8 cellular contexts compared by ENCODE assay signal in the genomic region with DNA sequence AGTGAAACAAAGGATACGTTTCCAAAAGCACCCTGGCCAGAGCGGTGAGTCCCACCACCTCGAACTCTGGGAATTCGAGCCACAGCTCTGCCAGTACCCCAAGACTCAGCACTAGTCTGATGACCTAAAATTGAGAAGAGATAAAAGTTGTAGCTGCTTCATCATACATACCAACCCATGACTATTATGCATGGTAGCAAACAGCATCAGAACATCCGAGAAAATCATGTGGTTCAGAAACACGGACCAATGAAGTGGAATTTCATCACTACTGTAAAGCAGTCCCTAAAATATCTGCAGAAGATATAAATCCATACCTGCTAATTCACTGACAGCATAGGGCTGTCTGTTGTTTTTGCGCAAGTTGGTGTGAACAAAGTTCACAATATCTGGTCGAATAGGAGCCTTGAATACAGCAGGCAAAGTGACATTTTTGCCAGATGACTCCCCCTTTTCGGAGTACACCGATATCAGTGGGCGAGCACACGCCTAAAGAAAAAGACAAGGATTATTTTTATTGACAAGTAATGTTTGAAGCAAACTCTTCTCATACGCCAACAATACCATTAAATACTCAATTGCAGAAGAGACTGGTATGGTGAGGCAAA. TPM values are rescaled to one million over a fixed set of nuclear protein-coding genes. Genes with fewer than 3 reads are reported as not detected.
DNase-seq lines count a peak whose midpoint lies in the region; ATAC-seq and TF ChIP-seq lines count a peak whose summit lies in the region.
"Not testable (repeated sequence)": the region's sequence is repeated elsewhere in the genome, so short reads cannot be mapped to it uniquely, and the experiment has no call there.

No MANE protein-coding gene starts in this region.

- not testable (repeated sequence) for BruUV-seq in PC-9 (replicated peaks; lab: Mats Ljungman, UMichigan)

- H3K9me2 ChIP-seq in GM23338 (ENCODE audit: insufficient read depth); PC-9 (ENCODE audit: insufficient read depth): not testable (repeated sequence)

- H3K36me3 Mint-ChIP-seq in GM23338 (ENCODE audit: low read depth): peaks cover 66% of the 10 kb centered on the region
- H3K36me3 Mint-ChIP-seq in activated T-cell treated with anti-CD3 and anti-CD28 coated beads, Interleukin-2, amount 50 U/mL, for 4 hours (ENCODE audit: insufficient read depth): peaks cover 58% of the 10 kb centered on the region

- H3K36me3 ChIP-seq in GM23338 (ENCODE audit: insufficient read depth): peaks cover 59% of the 10 kb centered on the region
- H3K36me3 ChIP-seq in PC-9 (ENCODE audit: low read depth): peaks cover 45% of the 10 kb centered on the region
- H3K36me3 ChIP-seq in colonic mucosa: peaks cover 17% of the 10 kb centered on the region
- H3K36me3 ChIP-seq in left ventricle myocardium inferior: peaks cover 53% of the 10 kb centered on the region
- H3K36me3 ChIP-seq in muscle layer of duodenum (ENCODE audit: control insufficient read depth in 1 of 2, insufficient read depth in 2 of 2, low read length in 2 of 2): peaks cover 48 to 50% of the 10 kb centered on the region in 2 donors
- H3K36me3 ChIP-seq in smooth muscle cell (ENCODE audit: low read depth): peaks cover 30% of the 10 kb centered on the region

- not testable (repeated sequence) for H3K27ac ChIP-seq in AG04450 (ENCODE audit: low read depth, low read length); colonic mucosa
- H3K27ac ChIP-seq in GM23338 (ENCODE audit: low read depth) (peak overlapping the region; percentile 81), PC-9 (peak overlapping the region; percentile 91), left ventricle myocardium inferior (replicated peaks) (peak overlapping the region; percentile 92), muscle layer of duodenum (ENCODE audit: low read length) (peak overlapping the region; percentile 99), smooth muscle cell (ENCODE audit: low read depth) (peak overlapping the region; percentile 99)

- not testable (repeated sequence) for H3K9me3 Mint-ChIP-seq in GM23338; activated T-cell treated with anti-CD3 and anti-CD28 coated beads, Interleukin-2, amount 50 U/mL, for 4 hours

- H3K4me3 ChIP-seq in AG04450 (ENCODE audit: low read depth, low read length) (peak overlapping the region; percentile 97), GM23338 (peak overlapping the region; percentile 100), PC-9 (peak overlapping the region; percentile 100), colonic mucosa (peak overlapping the region; percentile 85), left ventricle myocardium inferior (peak overlapping the region; percentile 81), muscle layer of duodenum (ENCODE audit: low read depth in 1 of 2, low read length in 2 of 2) (peak overlapping the region; percentile 97 to 100), smooth muscle cell (peak overlapping the region; percentile 99)

- H3K4me1 ChIP-seq in GM23338 (ENCODE audit: insufficient read depth) (peaks cover 26% of the 10 kb centered on the region), PC-9 (replicated peaks; ENCODE audit: insufficient read depth) (peaks cover 15% of the 10 kb centered on the region), left ventricle myocardium inferior (peaks cover 47% of the 10 kb centered on the region), muscle layer of duodenum (ENCODE audit: control insufficient read depth in 1 of 2, insufficient read depth in 2 of 2, low read length in 2 of 2) (peaks cover 3 to 33% of the 10 kb centered on the region in 2 donors), smooth muscle cell (ENCODE audit: low read depth) (peaks cover 28% of the 10 kb centered on the region)
- not testable (repeated sequence) for H3K4me1 ChIP-seq in colonic mucosa

- intact Hi-C loops in PC-9 (cut with micrococcal nuclease; ENCODE audit: unreplicated experiment): loop anchor here (10.0 kb wide), 1 partner anchor 598 kb away; no protein-coding TSS in a partner anchor
- intact Hi-C loops in colonic mucosa (cut with DNase I); left ventricle myocardium inferior (cut with micrococcal nuclease): not testable (repeated sequence)

- H4K20me1 ChIP-seq in GM23338 (replicated peaks; ENCODE audit: insufficient read depth) (peaks cover 31% of the 10 kb centered on the region), PC-9 (ENCODE audit: insufficient read depth) (peaks cover 56% of the 10 kb centered on the region), smooth muscle cell (ENCODE audit: low read depth) (peaks cover 60% of the 10 kb centered on the region)

- H3K4me3 Mint-ChIP-seq in GM23338: peak overlapping the region; percentile 98
- peak overlapping the region; percentile 93 for H3K4me3 Mint-ChIP-seq in activated T-cell treated with anti-CD3 and anti-CD28 coated beads, Interleukin-2, amount 50 U/mL, for 4 hours

- not testable (repeated sequence) for TF ChIP-seq CTCF in AG04450 (IDR thresholded peaks at IDR 0.05; ENCODE audit: low read depth, low read length); GM23338 (conservative IDR thresholded peaks at IDR 0.05; ENCODE audit: low read depth in 2 of 2); PC-9 (conservative IDR thresholded peaks at IDR 0.05); colonic mucosa (IDR thresholded peaks at IDR 0.05); left ventricle myocardium inferior (IDR thresholded peaks at IDR 0.05; ENCODE audit: borderline replicate concordance); smooth muscle cell (IDR thresholded peaks at IDR 0.05; ENCODE audit: borderline replicate concordance, insufficient read depth, poor library complexity, severe bottlenecking)

- CTCF ChIA-PET in AG04450 (lab: Charles Lee): interaction anchor here (1.7 kb wide), 1 partner anchor 64 kb away, joined by 6 read pairs; no protein-coding TSS in a partner anchor
- CTCF ChIA-PET in PC-9 (lab: Charles Lee): not testable (repeated sequence)

- DNase-seq in AG04450 (ENCODE audit: low read depth, low spot score); GM23338 (ENCODE audit: low spot score); PC-9; activated T-cell treated with anti-CD3 and anti-CD28 coated beads, Interleukin-2, amount 50 U/mL, for 4 hours; colonic mucosa; left ventricle myocardium inferior; smooth muscle cell (lab: John Stamatoyannopoulos, UW; ENCODE audit: unreplicated experiment): not testable (repeated sequence)

- peak overlapping the region; percentile 100 for H3K4me2 ChIP-seq in GM23338
- peak overlapping the region; percentile 85 for H3K4me2 ChIP-seq in PC-9
- peak overlapping the region; percentile 100 for H3K4me2 ChIP-seq in smooth muscle cell

- H3K9ac ChIP-seq in colonic mucosa (ENCODE audit: low read depth in 2 of 2, low read length in 2 of 2): peak overlapping the region in 1 of 2 donors; percentile 94
- H3K9ac ChIP-seq in smooth muscle cell (ENCODE audit: low read depth): peak overlapping the region; percentile 100

- POLR2A ChIA-PET in AG04450 (lab: Yijun Ruan, JAX): not testable (repeated sequence)
- POLR2A ChIA-PET in PC-9 (lab: Charles Lee; ENCODE audit: unreplicated experiment): interaction anchor here (0.6 kb wide), 2 partner anchors 12 to 594 kb away, joined by 3 to 4 read pairs; no protein-coding TSS in a partner anchor

- H3K27me3 ChIP-seq in AG04450 (ENCODE audit: control insufficient read depth, insufficient read depth, low read length); GM23338 (ENCODE audit: insufficient read depth); PC-9 (ENCODE audit: insufficient read depth, low read depth); colonic mucosa; left ventricle myocardium inferior (ENCODE audit: low read depth); muscle layer of duodenum (ENCODE audit: low read depth, low read length); smooth muscle cell (ENCODE audit: low read depth): not testable (repeated sequence)

- not testable (repeated sequence) for H2AFZ ChIP-seq in GM23338; PC-9; smooth muscle cell (ENCODE audit: low read depth)

- H3F3A ChIP-seq in GM23338 (replicated peaks; ENCODE audit: low read depth) (peaks cover 61% of the 10 kb centered on the region), PC-9 (ENCODE audit: insufficient read depth, low read depth) (peaks cover 68% of the 10 kb centered on the region), smooth muscle cell (ENCODE audit: low read depth) (peaks cover 46% of the 10 kb centered on the region)

- peaks cover 68% of the 10 kb centered on the region for H3K79me2 ChIP-seq in GM23338 (replicated peaks; ENCODE audit: insufficient read depth)
- H3K79me2 ChIP-seq in PC-9 (ENCODE audit: low read depth): peaks cover 71% of the 10 kb centered on the region
- peaks cover 71% of the 10 kb centered on the region for H3K79me2 ChIP-seq in smooth muscle cell (ENCODE audit: low read depth)

- not testable (repeated sequence) for H3K9me3 ChIP-seq in AG04450 (ENCODE audit: control insufficient read depth, insufficient read depth, low read length); PC-9 (ENCODE audit: insufficient read depth, low read depth); colonic mucosa; left ventricle myocardium inferior (replicated peaks); muscle layer of duodenum (ENCODE audit: control insufficient read depth in 1 of 2, low read length in 2 of 2); smooth muscle cell (replicated peaks; ENCODE audit: low read depth)

- H3K27me3 Mint-ChIP-seq in GM23338 (ENCODE audit: insufficient read depth, low read depth, poor library complexity); activated T-cell treated with anti-CD3 and anti-CD28 coated beads, Interleukin-2, amount 50 U/mL, for 4 hours (ENCODE audit: low read depth): not testable (repeated sequence)

- peaks cover 24% of the 10 kb centered on the region; the same call in 2 of the 3 replicates for H3K4me1 Mint-ChIP-seq in GM23338
- peaks cover 47% of the 10 kb centered on the region for H3K4me1 Mint-ChIP-seq in activated T-cell treated with anti-CD3 and anti-CD28 coated beads, Interleukin-2, amount 50 U/mL, for 4 hours (ENCODE audit: low read depth)

- 44% methylated on average over 13 of the region's 13 CpGs for whole genome bisulfite sequencing in smooth muscle cell (ENCODE audit: low lambda C conversion rate)

- peak overlapping the region; percentile 92 for H3K27ac Mint-ChIP-seq in GM23338

- not testable (repeated sequence) for ATAC-seq in GM23338; activated T-cell treated with anti-CD3 and anti-CD28 coated beads, Interleukin-2, amount 50 U/mL, for 4 hours

RNA-seq across cellular contexts. Expression of a gene that starts 1.5 kb away (rescaled TPM):
- polyA plus RNA-seq in AG04450 (2011; rRNA removed) (5,001 and 5,274 TPM in 2 replicates), GM23338 (2016; fragmentation: Nextera tagmentation; extraction: Ambion mirVana) (2,989 and 3,203 TPM in 2 replicates), smooth muscle cell (732 and 782 TPM in 2 replicates)
- 3,001 and 3,339 TPM in 2 replicates for polyA minus RNA-seq in AG04450 (2011; rRNA and poly(A)+ RNA removed)
- total RNA-seq in GM23338 (2014; rRNA removed; shearing (Covaris generic)): 4,842 and 6,082 TPM in 2 replicates
- total RNA-seq in PC-9 (2021) (1,859 and 2,320 TPM in 2 replicates), colonic mucosa (1,000 to 10,000 TPM; 1,582 to 1,802 TPM), left ventricle myocardium inferior (1,358 TPM), smooth muscle cell (3,841 and 4,095 TPM in 2 replicates)
- total RNA-seq in activated T-cell treated with anti-CD3 and anti-CD28 coated beads, Interleukin-2, amount 50 U/mL, for 4 hours: 1,000 to 10,000 TPM; 4,816 to 5,229 (median 5,007) TPM

RNA-seq across cellular contexts. Expression of a gene that starts 2.0 kb away (rescaled TPM):
- polyA plus RNA-seq in AG04450 (2011; rRNA removed) (11.2 and 18.1 TPM in 2 replicates), GM23338 (2016; fragmentation: Nextera tagmentation; extraction: Ambion mirVana) (49.5 and 51.0 TPM in 2 replicates), smooth muscle cell (17.7 and 22.5 TPM in 2 replicates)
- polyA minus RNA-seq in AG04450 (2011; rRNA and poly(A)+ RNA removed): 5.1 and 11.6 TPM in 2 replicates
- total RNA-seq in GM23338 (2014; rRNA removed; shearing (Covaris generic)): 61.5 and 64.1 TPM in 2 replicates
- total RNA-seq in PC-9 (2021) (26.3 and 30.3 TPM in 2 replicates), colonic mucosa (10 to 100 TPM in 1 of 2 donors, 1 to 10 TPM in 1; 8.4 to 20.1 TPM), left ventricle myocardium inferior (2.0 TPM), smooth muscle cell (17.9 and 22.5 TPM in 2 replicates)
- total RNA-seq in activated T-cell treated with anti-CD3 and anti-CD28 coated beads, Interleukin-2, amount 50 U/mL, for 4 hours: 10 to 100 TPM; 32.5 to 35.0 (median 32.8) TPM

RNA-seq across cellular contexts. Expression of a gene that starts 5.6 kb away (rescaled TPM):
- polyA plus RNA-seq in AG04450 (2011; rRNA removed) (26.5 and 31.3 TPM in 2 replicates), GM23338 (2016; fragmentation: Nextera tagmentation; extraction: Ambion mirVana) (41.1 and 43.2 TPM in 2 replicates), smooth muscle cell (27.0 TPM in 2 replicates)
- polyA minus RNA-seq in AG04450 (2011; rRNA and poly(A)+ RNA removed): 7.0 and 9.6 TPM in 2 replicates
- 17.4 and 21.2 TPM in 2 replicates for total RNA-seq in GM23338 (2014; rRNA removed; shearing (Covaris generic))
- total RNA-seq in PC-9 (2021) (15.8 and 17.9 TPM in 2 replicates), colonic mucosa (10 to 100 TPM; 17.2 to 21.3 TPM), left ventricle myocardium inferior (40.9 TPM), smooth muscle cell (12.9 and 19.1 TPM in 2 replicates)
- 10 to 100 TPM; 45.2 to 59.9 (median 53.3) TPM for total RNA-seq in activated T-cell treated with anti-CD3 and anti-CD28 coated beads, Interleukin-2, amount 50 U/mL, for 4 hours
